In genomic region chr7:123719481-123719806, GRCh38 we compare ENCODE assay signal across 16 cellular contexts. TPM values are rescaled to one million over a fixed set of nuclear protein-coding genes. Genes with fewer than 3 reads are reported as not detected.
DNase-seq lines count a peak whose midpoint lies in the region; ATAC-seq and TF ChIP-seq lines count a peak whose summit lies in the region.
"Had no signal": no experiment of that assay in that cellular context is flagged by ENCODE, and none has a peak within 500 bp of the region (broad histone marks: within the 10 kb centered on the region; RNA-seq: fewer than 3 reads in every experiment).

No MANE protein-coding gene starts in this region.

- H3K36me3 ChIP-seq in cardiac muscle cell, result no peaks in the 10 kb centered on the region

- H3K27ac Mint-ChIP-seq in activated naive CD4-positive, alpha-beta T cell treated with anti-CD3 and anti-CD28 coated beads, Interleukin-2, amount 50 U/mL, for 24 hours, result no peak overlapping the region
- peak overlapping the region; percentile 78 for H3K27ac Mint-ChIP-seq in activated CD8-positive, alpha-beta T cell treated with anti-CD3 and anti-CD28 coated beads for 36 hours
- H3K27ac Mint-ChIP-seq in stimulated activated effector memory CD8-positive, alpha-beta T cell treated with anti-CD3 and anti-CD28 coated beads, Interleukin-12 subunit alpha, Interleukin-12 subunit beta, amount 100 ng/mL, for 72 hours, result peak overlapping the region; percentile 9
- H3K27ac Mint-ChIP-seq: mesothelial cell of epicardium had no signal

- POLR2A ChIA-PET in activated CD8-positive, alpha-beta T cell treated with anti-CD3 and anti-CD28 coated beads for 36 hours (lab: Charles Lee), result no interaction called here

- peak overlapping the region; percentile 9 for H3K4me3 Mint-ChIP-seq in activated naive CD4-positive, alpha-beta T cell treated with anti-CD3 and anti-CD28 coated beads, Interleukin-2, amount 50 U/mL, for 24 hours
- peak overlapping the region; percentile 24 for H3K4me3 Mint-ChIP-seq in activated CD8-positive, alpha-beta T cell treated with anti-CD3 and anti-CD28 coated beads for 36 hours
- H3K4me3 Mint-ChIP-seq in stimulated activated effector memory CD8-positive, alpha-beta T cell treated with anti-CD3 and anti-CD28 coated beads, Interleukin-12 subunit alpha, Interleukin-12 subunit beta, amount 100 ng/mL, for 72 hours, result no peak overlapping the region
- H3K4me3 Mint-ChIP-seq: mesothelial cell of epicardium had no signal

- intact Hi-C loops in activated CD8-positive, alpha-beta T cell treated with anti-CD3 and anti-CD28 coated beads for 36 hours (cut with micrococcal nuclease), result no loop called here

- no peak for ATAC-seq in activated CD8-positive, alpha-beta T cell treated with anti-CD3 and anti-CD28 coated beads for 36 hours
- ATAC-seq in stimulated activated effector memory CD8-positive, alpha-beta T cell treated with anti-CD3 and anti-CD28 coated beads, Interleukin-12 subunit alpha, Interleukin-12 subunit beta, amount 100 ng/mL, for 72 hours, result no peak
- ATAC-seq in GM21619 (IDR thresholded peaks at IDR 0.05; ENCODE audit: unreplicated experiment), result no peak
- no peak for ATAC-seq in GM21528 (IDR thresholded peaks at IDR 0.05; ENCODE audit: low FRiP score, unreplicated experiment)

- CTCF ChIA-PET in activated CD8-positive, alpha-beta T cell treated with anti-CD3 and anti-CD28 coated beads for 36 hours (lab: Charles Lee), result interaction anchor here (1.1 to 1.4 kb wide), 3 partner anchors 10 to 53 kb away, joined by 3 to 6 read pairs (median 3); partner anchors contain the start of gene WASL

- DNase-seq in activated naive CD4-positive, alpha-beta T cell (lab: John Stamatoyannopoulos, UW), result no peak
- DNase-seq in activated CD8-positive, alpha-beta T cell treated with anti-CD3 and anti-CD28 coated beads for 36 hours, result no peak
- DNase-seq in cardiac muscle cell (ENCODE audit: low read depth in 1 of 2, low spot score in 1 of 2) (peak in 1 of 2 donors; percentile 38), NCI-H2196 treated with DMSO at 0.1 percent for 48 hours (lab: John Stamatoyannopoulos, UW; ENCODE audit: unreplicated experiment) (no peak)
- no peak for DNase-seq in stimulated activated effector memory CD8-positive, alpha-beta T cell treated with anti-CD3 and anti-CD28 coated beads, Interleukin-12 subunit alpha, Interleukin-12 subunit beta, amount 100 ng/mL, for 72 hours (ENCODE audit: low spot score in 2 of 2)
- DNase-seq: activated CD4-positive, alpha-beta T cell treated with anti-CD3 and anti-CD28 coated beads for 4 hours; activated T-cell treated with anti-CD3 and anti-CD28 coated beads, Interleukin-2, amount 50 U/mL, for 1 hour; anterior cingulate cortex; GM23248; NCI-H1417 treated with DMSO at 0.1 percent for 48 hours; NK-92 treated with Interleukin-12 subunit alpha and Interleukin-12 subunit beta, amount 100 ng/mL, for 24 hours; retina had no signal

- no peaks in the 10 kb centered on the region for H3K27me3 Mint-ChIP-seq in activated naive CD4-positive, alpha-beta T cell treated with anti-CD3 and anti-CD28 coated beads, Interleukin-2, amount 50 U/mL, for 24 hours
- no peaks in the 10 kb centered on the region for H3K27me3 Mint-ChIP-seq in activated CD8-positive, alpha-beta T cell treated with anti-CD3 and anti-CD28 coated beads for 36 hours

- no peaks in the 10 kb centered on the region for H3K9me3 ChIP-seq in cardiac muscle cell (ENCODE audit: low read depth)

- H3K27ac ChIP-seq in cardiac muscle cell, result peak overlapping the region; percentile 47
- H3K27ac ChIP-seq: GM23248 had no signal

- no peaks in the 10 kb centered on the region for H3K9me3 Mint-ChIP-seq in activated naive CD4-positive, alpha-beta T cell treated with anti-CD3 and anti-CD28 coated beads, Interleukin-2, amount 50 U/mL, for 24 hours
- H3K9me3 Mint-ChIP-seq in activated CD8-positive, alpha-beta T cell treated with anti-CD3 and anti-CD28 coated beads for 36 hours, result no peaks in the 10 kb centered on the region
- H3K9me3 Mint-ChIP-seq in stimulated activated effector memory CD8-positive, alpha-beta T cell treated with anti-CD3 and anti-CD28 coated beads, Interleukin-12 subunit alpha, Interleukin-12 subunit beta, amount 100 ng/mL, for 72 hours, result no peaks in the 10 kb centered on the region

- H3K4me1 ChIP-seq in cardiac muscle cell (ENCODE audit: low read depth), result peaks cover 10% of the 10 kb centered on the region

- no peak for TF ChIP-seq CTCF in activated CD8-positive, alpha-beta T cell treated with anti-CD3 and anti-CD28 coated beads for 36 hours (IDR thresholded peaks at IDR 0.05)
- TF ChIP-seq CTCF in cardiac muscle cell (IDR thresholded peaks at IDR 0.05; ENCODE audit: low read depth, low read length), result no peak

- no peaks in the 10 kb centered on the region for H3K27me3 ChIP-seq in cardiac muscle cell

- H3K4me3 ChIP-seq in cardiac muscle cell, result no peak overlapping the region
- H3K4me3 ChIP-seq: GM23248 had no signal

- H3K4me1 Mint-ChIP-seq in activated naive CD4-positive, alpha-beta T cell treated with anti-CD3 and anti-CD28 coated beads, Interleukin-2, amount 50 U/mL, for 24 hours, result peaks cover 71% of the 10 kb centered on the region
- peaks cover 59% of the 10 kb centered on the region for H3K4me1 Mint-ChIP-seq in activated CD8-positive, alpha-beta T cell treated with anti-CD3 and anti-CD28 coated beads for 36 hours (ENCODE audit: low read depth)
- H3K4me1 Mint-ChIP-seq in stimulated activated effector memory CD8-positive, alpha-beta T cell treated with anti-CD3 and anti-CD28 coated beads, Interleukin-12 subunit alpha, Interleukin-12 subunit beta, amount 100 ng/mL, for 72 hours, result peaks cover 43% of the 10 kb centered on the region

- H3K36me3 Mint-ChIP-seq in activated naive CD4-positive, alpha-beta T cell treated with anti-CD3 and anti-CD28 coated beads, Interleukin-2, amount 50 U/mL, for 24 hours, result peaks cover 6% of the 10 kb centered on the region
- H3K36me3 Mint-ChIP-seq in activated CD8-positive, alpha-beta T cell treated with anti-CD3 and anti-CD28 coated beads for 36 hours (ENCODE audit: low read depth), result peaks cover 3% of the 10 kb centered on the region
- peaks cover 6% of the 10 kb centered on the region for H3K36me3 Mint-ChIP-seq in stimulated activated effector memory CD8-positive, alpha-beta T cell treated with anti-CD3 and anti-CD28 coated beads, Interleukin-12 subunit alpha, Interleukin-12 subunit beta, amount 100 ng/mL, for 72 hours

RNA-seq across cellular contexts. Expression of gene WASL, which starts 29.4 kb away (rescaled TPM):
- total RNA-seq in activated CD8-positive, alpha-beta T cell treated with anti-CD3 and anti-CD28 coated beads for 36 hours, result 1 to 10 TPM; 5.8 to 5.9 TPM
- 19.7 and 25.7 TPM in 2 replicates for total RNA-seq in cardiac muscle cell
- 36.8 and 45.4 TPM in 2 replicates for polyA plus RNA-seq in cardiac muscle cell
